In genomic region chr5:178515776-178516561, GRCh38 we compare ENCODE assay signal across 18 cellular contexts.
DNase-seq lines count a peak whose midpoint lies in the region; ATAC-seq and TF ChIP-seq lines count a peak whose summit lies in the region.
"Had no signal": no experiment of that assay in that cellular context is flagged by ENCODE, and none has a peak within 500 bp of the region (broad histone marks: within the 10 kb centered on the region; RNA-seq: fewer than 3 reads in every experiment).

No MANE protein-coding gene starts in this region.

- H3K9me3 ChIP-seq in neural progenitor cell (ENCODE audit: low read depth): no peaks in the 10 kb centered on the region
- H3K9me3 ChIP-seq: HAP-1 had no signal

- peaks cover 39% of the 10 kb centered on the region for H3K36me3 Mint-ChIP-seq in endothelial cell (ENCODE audit: low read depth, unreplicated experiment)
- H3K36me3 Mint-ChIP-seq in neural progenitor cell: peaks cover 9% of the 10 kb centered on the region
- H3K36me3 Mint-ChIP-seq in stimulated activated memory B cell treated with anti-CD40 and anti-IgM and Interleukin-4, amounts not matched to agents 10 μg/mL and 1 μg/mL and 100 μg/mL, for 72 hours: peaks cover 5% of the 10 kb centered on the region

- H3K27ac ChIP-seq in HL-60 (replicated peaks): peak overlapping the region; percentile 85
- no peak overlapping the region for H3K27ac ChIP-seq in neural progenitor cell

- TF ChIP-seq CTCF in HL-60 (IDR thresholded peaks at IDR 0.05; ENCODE audit: insufficient read depth, low read length) (no peak), endothelial cell (IDR thresholded peaks at IDR 0.05; ENCODE audit: unreplicated experiment) (no peak), neural progenitor cell (IDR thresholded peaks at IDR 0.05) (no peak)

- DNase-seq in HL-60 (ENCODE audit: low read depth in 1 of 2, low spot score in 1 of 2): no peak
- no peak for DNase-seq in endothelial cell (ENCODE audit: low spot score)
- DNase-seq in neural progenitor cell (ENCODE audit: low spot score): no peak
- DNase-seq in DMS53 treated with DMSO at 0.1 percent for 48 hours (lab: John Stamatoyannopoulos, UW; ENCODE audit: unreplicated experiment): no peak
- DNase-seq: C1 segment of cervical spinal cord; Calu3; CD4-positive, alpha-beta T cell; DMS 273 treated with DMSO at 0.1 percent for 48 hours; DMS79; HFFc6 had no signal

- H3K27me3 ChIP-seq in HL-60 (ENCODE audit: insufficient read depth, poor library complexity, severe bottlenecking) (no peaks in the 10 kb centered on the region), neural progenitor cell (no peaks in the 10 kb centered on the region)

- H3K4me3 Mint-ChIP-seq in endothelial cell (ENCODE audit: unreplicated experiment) (no peak overlapping the region), neural progenitor cell (no peak overlapping the region)
- no peak overlapping the region for H3K4me3 Mint-ChIP-seq in stimulated activated memory B cell treated with anti-CD40 and anti-IgM and Interleukin-4, amounts not matched to agents 10 μg/mL and 1 μg/mL and 100 μg/mL, for 72 hours
- H3K4me3 Mint-ChIP-seq: B cell; CD4-positive, alpha-beta T cell; GM23338; HFFc6 had no signal

- peaks cover 20% of the 10 kb centered on the region for H3K27me3 Mint-ChIP-seq in endothelial cell (ENCODE audit: unreplicated experiment)
- H3K27me3 Mint-ChIP-seq in neural progenitor cell (ENCODE audit: insufficient read depth, low read depth): peaks cover 5% of the 10 kb centered on the region
- H3K27me3 Mint-ChIP-seq in stimulated activated memory B cell treated with anti-CD40 and anti-IgM and Interleukin-4, amounts not matched to agents 10 μg/mL and 1 μg/mL and 100 μg/mL, for 72 hours: peaks cover 54% of the 10 kb centered on the region

- H3K4me2 ChIP-seq in neural progenitor cell: no peak overlapping the region
- H3K4me2 ChIP-seq: GM23338 had no signal

- ATAC-seq in stimulated activated memory B cell treated with anti-CD40 and anti-IgM and Interleukin-4, amounts not matched to agents 10 μg/mL and 1 μg/mL and 100 μg/mL, for 72 hours: peak; percentile 38
- ATAC-seq in HG03135 (IDR thresholded peaks at IDR 0.05; ENCODE audit: unreplicated experiment): no peak
- ATAC-seq in HG02571 (IDR thresholded peaks at IDR 0.05; ENCODE audit: unreplicated experiment): no peak
- ATAC-seq: GM12878, GM23338 had no signal

- no peaks in the 10 kb centered on the region for H3K36me3 ChIP-seq in neural progenitor cell
- H3K36me3 ChIP-seq: HAP-1 had no signal

- H3K9me3 Mint-ChIP-seq in endothelial cell (ENCODE audit: unreplicated experiment) (no peaks in the 10 kb centered on the region), neural progenitor cell (peaks cover 41% of the 10 kb centered on the region)
- H3K9me3 Mint-ChIP-seq in stimulated activated memory B cell treated with anti-CD40 and anti-IgM and Interleukin-4, amounts not matched to agents 10 μg/mL and 1 μg/mL and 100 μg/mL, for 72 hours: peaks cover 13% of the 10 kb centered on the region
- H3K9me3 Mint-ChIP-seq: CD4-positive, alpha-beta T cell had no signal

- no peak overlapping the region for H2AFZ ChIP-seq in neural progenitor cell (replicated peaks)
- H2AFZ ChIP-seq: GM23338 had no signal

- H3K4me1 Mint-ChIP-seq in endothelial cell (ENCODE audit: unreplicated experiment) (peaks cover 9% of the 10 kb centered on the region), neural progenitor cell (peaks cover 22% of the 10 kb centered on the region)
- H3K4me1 Mint-ChIP-seq in stimulated activated memory B cell treated with anti-CD40 and anti-IgM and Interleukin-4, amounts not matched to agents 10 μg/mL and 1 μg/mL and 100 μg/mL, for 72 hours: no peaks in the 10 kb centered on the region
- H3K4me1 Mint-ChIP-seq: B cell, GM23338, IgD-negative memory B cell had no signal

- no peak overlapping the region for H3K9ac ChIP-seq in neural progenitor cell

- no peaks in the 10 kb centered on the region for H3K79me2 ChIP-seq in neural progenitor cell (ENCODE audit: low read depth)

- H4K20me1 ChIP-seq in neural progenitor cell (ENCODE audit: low read depth): no peaks in the 10 kb centered on the region

- H3F3A ChIP-seq in neural progenitor cell (ENCODE audit: low read depth): no peaks in the 10 kb centered on the region

- peak overlapping the region; percentile 9 for H3K27ac Mint-ChIP-seq in endothelial cell (ENCODE audit: unreplicated experiment)
- peak overlapping the region; percentile 70 for H3K27ac Mint-ChIP-seq in neural progenitor cell
- H3K27ac Mint-ChIP-seq in stimulated activated memory B cell treated with anti-CD40 and anti-IgM and Interleukin-4, amounts not matched to agents 10 μg/mL and 1 μg/mL and 100 μg/mL, for 72 hours: no peak overlapping the region
- H3K27ac Mint-ChIP-seq: B cell; CD4-positive, alpha-beta T cell; GM23338; HFFc6; IgD-negative memory B cell had no signal

- H3K4me1 ChIP-seq in neural progenitor cell: no peaks in the 10 kb centered on the region
- H3K4me1 ChIP-seq: HAP-1 had no signal

- no peak overlapping the region for H3K4me3 ChIP-seq in HL-60 (replicated peaks; ENCODE audit: insufficient read depth, low read length)
- H3K4me3 ChIP-seq in neural progenitor cell: no peak overlapping the region
- H3K4me3 ChIP-seq: GM12878, GM23338, HAP-1 had no signal
